Comparison of ENCODE assay signal across 18 cellular contexts in the genomic region with DNA sequence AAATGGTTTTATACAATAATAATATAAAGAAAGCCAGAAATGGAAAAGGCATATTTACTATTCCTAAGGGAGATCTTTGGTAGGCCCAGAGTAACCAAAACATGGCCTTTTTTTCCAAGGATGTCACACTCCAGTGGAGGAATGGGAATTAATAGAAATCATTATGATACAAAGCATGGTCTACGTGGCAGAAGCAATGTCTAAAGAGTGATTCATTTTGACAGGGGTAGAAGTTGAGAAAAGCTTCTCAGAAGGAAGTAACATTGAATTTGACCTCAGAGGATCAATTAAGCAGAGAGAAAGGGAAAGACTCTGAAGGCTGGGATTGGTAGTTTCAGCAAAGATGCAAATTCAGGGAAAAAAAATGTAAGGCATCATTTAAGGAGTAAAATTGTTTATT.
DNase-seq lines count a peak whose midpoint lies in the region; ATAC-seq, FAIRE-seq and TF ChIP-seq lines count a peak whose summit lies in the region.
"Had no signal": no experiment of that assay in that cellular context is flagged by ENCODE, and none has a peak within 500 bp of the region (broad histone marks: within the 10 kb centered on the region; RNA-seq: fewer than 3 reads in every experiment).

No MANE protein-coding gene starts in this region.

- H3K9ac ChIP-seq in K562 (ENCODE audit: insufficient read depth in 1 of 2, low read depth in 2 of 2, low read length in 2 of 2) = no peak overlapping the region
- H3K9ac ChIP-seq: BLaER1 treated with 17β-estradiol and CSF1 and Interleukin-3, amounts not matched to agents 10 nM and 100 nM had no signal

- WGBS in K562 (ENCODE audit: insufficient coverage, low coverage, missing lambda C conversion rate) = 9% methylated on average over 1 of the region's 1 CpG

- no peaks in the 10 kb centered on the region for H3K27me3 ChIP-seq in GM23338 (ENCODE audit: insufficient read depth)
- H3K27me3 ChIP-seq in K562 (ENCODE audit: control insufficient read depth in 2 of 2, insufficient read depth in 2 of 2, low read length in 2 of 2) = no peaks in the 10 kb centered on the region
- no peaks in the 10 kb centered on the region for H3K27me3 ChIP-seq in BE2C
- H3K27me3 ChIP-seq: BLaER1 treated with 17β-estradiol and CSF1 and Interleukin-3, amounts not matched to agents 10 nM and 100 nM had no signal

- H3K4me3 ChIP-seq in GM23338 (no peak overlapping the region), K562 (no peak overlapping the region), BE2C (ENCODE audit: low read depth, low read length) (no peak overlapping the region)
- H3K4me3 ChIP-seq: BLaER1 treated with 17β-estradiol and CSF1 and Interleukin-3, amounts not matched to agents 10 nM and 100 nM had no signal

- 0 out of 2 replicates have a peak overlapping the region, but pooled peaks have one; percentile 9 for H2AFZ ChIP-seq in GM23338
- peak overlapping the region; percentile 41; the same call in 1 of the 2 replicates for H2AFZ ChIP-seq in K562 (ENCODE audit: low read depth, low read length)

- H3K79me2 ChIP-seq in GM23338 (replicated peaks; ENCODE audit: insufficient read depth) (no peaks in the 10 kb centered on the region), K562 (ENCODE audit: control insufficient read depth, insufficient read depth, low read length) (no peaks in the 10 kb centered on the region)

- no peak for TF ChIP-seq POLR2A in K562 (conservative IDR thresholded peaks at IDR 0.05)

- H3K27me3 Mint-ChIP-seq in GM23338 (ENCODE audit: insufficient read depth, low read depth, poor library complexity) = no peaks in the 10 kb centered on the region

- TF ChIP-seq EP300 in K562 (IDR thresholded peaks at IDR 0.05; ENCODE audit: low read length) = no peak

- no peaks in the 10 kb centered on the region for H3K9me1 ChIP-seq in K562 (ENCODE audit: control insufficient read depth, insufficient read depth, low read length)

- H3K9me3 ChIP-seq in K562 (replicated peaks; ENCODE audit: control insufficient read depth, insufficient read depth, low read depth, low read length) (no peaks in the 10 kb centered on the region), BE2C (no peaks in the 10 kb centered on the region)
- H3K9me3 ChIP-seq: BLaER1 treated with 17β-estradiol and CSF1 and Interleukin-3, amounts not matched to agents 10 nM and 100 nM had no signal

- no peaks in the 10 kb centered on the region for H3F3A ChIP-seq in GM23338 (replicated peaks; ENCODE audit: low read depth)

- POLR2A ChIA-PET in K562 (lab: Yijun Ruan, JAX) = no interaction called here

- in situ Hi-C loops in K562 (cut with MboI) = no loop called here

- H3K4me3 Mint-ChIP-seq in GM23338 = no peak overlapping the region
- H3K4me3 Mint-ChIP-seq: CD8-positive, alpha-beta memory T cell; H9 had no signal

- no peaks in the 10 kb centered on the region for H3K9me3 Mint-ChIP-seq in GM23338
- H3K9me3 Mint-ChIP-seq: H9 had no signal

- peaks cover 5% of the 10 kb centered on the region for H3K4me1 Mint-ChIP-seq in GM23338
- H3K4me1 Mint-ChIP-seq: CD8-positive, alpha-beta memory T cell had no signal

- H3K36me3 ChIP-seq in GM23338 (ENCODE audit: insufficient read depth) (no peaks in the 10 kb centered on the region), K562 (ENCODE audit: control insufficient read depth, insufficient read depth, low read length) (no peaks in the 10 kb centered on the region), BE2C (no peaks in the 10 kb centered on the region)
- H3K36me3 ChIP-seq: BLaER1 treated with 17β-estradiol and CSF1 and Interleukin-3, amounts not matched to agents 10 nM and 100 nM had no signal

- no peaks in the 10 kb centered on the region for H3K9me2 ChIP-seq in GM23338 (ENCODE audit: insufficient read depth)

- CTCF ChIA-PET in K562 (lab: Yijun Ruan, JAX; ENCODE audit: low intra/inter-chr PET ratio) = no interaction called here

- H3K4me2 ChIP-seq in GM23338 (no peak overlapping the region), K562 (ENCODE audit: insufficient read depth, low read length) (no peak overlapping the region)

- H3K27ac ChIP-seq in GM23338 (ENCODE audit: low read depth) = no peak overlapping the region
- H3K27ac ChIP-seq in K562 (ENCODE audit: extremely low read depth, low read depth, low read length) = no peak overlapping the region
- H3K27ac ChIP-seq: BLaER1 treated with 17β-estradiol and CSF1 and Interleukin-3, amounts not matched to agents 10 nM and 100 nM had no signal

- no peak overlapping the region for H3K27ac Mint-ChIP-seq in GM23338
- H3K27ac Mint-ChIP-seq: H9 had no signal

- H4K20me1 ChIP-seq in GM23338 (replicated peaks; ENCODE audit: insufficient read depth) = no peaks in the 10 kb centered on the region
- H4K20me1 ChIP-seq in K562 (replicated peaks; ENCODE audit: control insufficient read depth, insufficient read depth, low read length) = no peaks in the 10 kb centered on the region
- H4K20me1 ChIP-seq: BLaER1 treated with 17β-estradiol and CSF1 and Interleukin-3, amounts not matched to agents 10 nM and 100 nM had no signal

- FAIRE-seq in K562 (lab: Jason Lieb, UNC) = no peak
- FAIRE-seq: G401.6, GM12891, HTR-8/SVneo had no signal

- TF ChIP-seq RAD21 in K562 (CRISPR knock-in tag; conservative IDR thresholded peaks at IDR 0.05 in 1 of 2, IDR thresholded peaks at IDR 0.05 in 1 of 2) = no peak

- H3K4me1 ChIP-seq in GM23338 (ENCODE audit: insufficient read depth) (no peaks in the 10 kb centered on the region), K562 (replicated peaks in 1 of 2; ENCODE audit: control insufficient read depth in 2 of 2, insufficient read depth in 2 of 2, low read length in 2 of 2) (no peaks in the 10 kb centered on the region), BE2C (no peaks in the 10 kb centered on the region)

- DNase-seq in GM23338 (ENCODE audit: low spot score) (no peak), K562 (ENCODE audit: extremely low read depth in 1 of 4, low spot score in 3 of 4) (no peak), kidney tubule cell (ENCODE audit: low spot score) (peak; percentile 64), retina (peak; percentile 38), BE2C (no peak), islet precursor cell (no peak), putamen (ENCODE audit: low spot score) (no peak)
- DNase-seq: 8988T; CD8-positive, alpha-beta memory T cell; COR-L47; DMS 273 treated with DMSO at 0.1 percent for 48 hours; GOT3; H9; IMR-90 had no signal

- no peak for TF ChIP-seq CTCF in GM23338 (conservative IDR thresholded peaks at IDR 0.05; ENCODE audit: low read depth in 2 of 2)
- TF ChIP-seq CTCF in K562 (IDR thresholded peaks at IDR 0.05 in 2 of 3, conservative IDR thresholded peaks at IDR 0.05 in 1 of 3; ENCODE audit: insufficient read depth in 2 of 3, low read depth in 1 of 3, low read length in 3 of 3) = no peak
- no peak for TF ChIP-seq CTCF in BE2C (IDR thresholded peaks at IDR 0.05; ENCODE audit: low read depth, low read length)

- no peaks in the 10 kb centered on the region for H3K36me3 Mint-ChIP-seq in GM23338 (ENCODE audit: low read depth)

- no TSS peak for BruUV-seq in K562 (replicated peaks; lab: Mats Ljungman, UMichigan)

- ATAC-seq in GM23338 = no peak
- no peak for ATAC-seq in K562

- intact Hi-C loops in K562 (cut with micrococcal nuclease) = no loop called here

TF ChIP-seq in GM23338, 12 proteins besides CTCF, POLR2A, EP300 and RAD21:
- TF ChIP-seq NANOG (IDR thresholded peaks at IDR 0.05; ENCODE audit: borderline replicate concordance) (no peak), ZNF114 (CRISPR knock-in tag; IDR thresholded peaks at IDR 0.05) (no peak), CREB1 (CRISPR knock-in tag; IDR thresholded peaks at IDR 0.05; ENCODE audit: low read depth) (no peak)
- TF ChIP-seq, protein P1, sequence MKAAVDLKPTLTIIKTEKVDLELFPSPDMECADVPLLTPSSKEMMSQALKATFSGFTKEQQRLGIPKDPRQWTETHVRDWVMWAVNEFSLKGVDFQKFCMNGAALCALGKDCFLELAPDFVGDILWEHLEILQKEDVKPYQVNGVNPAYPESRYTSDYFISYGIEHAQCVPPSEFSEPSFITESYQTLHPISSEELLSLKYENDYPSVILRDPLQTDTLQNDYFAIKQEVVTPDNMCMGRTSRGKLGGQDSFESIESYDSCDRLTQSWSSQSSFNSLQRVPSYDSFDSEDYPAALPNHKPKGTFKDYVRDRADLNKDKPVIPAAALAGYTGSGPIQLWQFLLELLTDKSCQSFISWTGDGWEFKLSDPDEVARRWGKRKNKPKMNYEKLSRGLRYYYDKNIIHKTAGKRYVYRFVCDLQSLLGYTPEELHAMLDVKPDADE (IDR thresholded peaks at IDR 0.05) = no peak

TF ChIP-seq in K562, 482 proteins besides CTCF, POLR2A, EP300 and RAD21:
- TF ChIP-seq HCFC1 (IDR thresholded peaks at IDR 0.05; ENCODE audit: low read depth, low read length) (no peak), FOXK2 (conservative IDR thresholded peaks at IDR 0.05 in 1 of 2, IDR thresholded peaks at IDR 0.05 in 1 of 2; ENCODE audit: low read depth in 2 of 2) (no peak), MTA3 (IDR thresholded peaks at IDR 0.05; ENCODE audit: borderline replicate concordance) (no peak)
- TF ChIP-seq, protein P2, sequence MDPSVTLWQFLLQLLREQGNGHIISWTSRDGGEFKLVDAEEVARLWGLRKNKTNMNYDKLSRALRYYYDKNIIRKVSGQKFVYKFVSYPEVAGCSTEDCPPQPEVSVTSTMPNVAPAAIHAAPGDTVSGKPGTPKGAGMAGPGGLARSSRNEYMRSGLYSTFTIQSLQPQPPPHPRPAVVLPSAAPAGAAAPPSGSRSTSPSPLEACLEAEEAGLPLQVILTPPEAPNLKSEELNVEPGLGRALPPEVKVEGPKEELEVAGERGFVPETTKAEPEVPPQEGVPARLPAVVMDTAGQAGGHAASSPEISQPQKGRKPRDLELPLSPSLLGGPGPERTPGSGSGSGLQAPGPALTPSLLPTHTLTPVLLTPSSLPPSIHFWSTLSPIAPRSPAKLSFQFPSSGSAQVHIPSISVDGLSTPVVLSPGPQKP (CRISPR knock-in tag; IDR thresholded peaks at IDR 0.05) = no peak
TF ChIP-seq in K562: peak in this region for 0.

Comparison
In these comparisons a context has a peak if more than half of its experiments do, and no peak if none do; other contexts are left out.
1. DNase-seq: peak in kidney tubule cell (single experiment) and retina (single experiment); none in GM23338 (single experiment), K562 (0 of 4), BE2C (single experiment), islet precursor cell (single experiment) and putamen (single experiment).